In the genomic region with DNA sequence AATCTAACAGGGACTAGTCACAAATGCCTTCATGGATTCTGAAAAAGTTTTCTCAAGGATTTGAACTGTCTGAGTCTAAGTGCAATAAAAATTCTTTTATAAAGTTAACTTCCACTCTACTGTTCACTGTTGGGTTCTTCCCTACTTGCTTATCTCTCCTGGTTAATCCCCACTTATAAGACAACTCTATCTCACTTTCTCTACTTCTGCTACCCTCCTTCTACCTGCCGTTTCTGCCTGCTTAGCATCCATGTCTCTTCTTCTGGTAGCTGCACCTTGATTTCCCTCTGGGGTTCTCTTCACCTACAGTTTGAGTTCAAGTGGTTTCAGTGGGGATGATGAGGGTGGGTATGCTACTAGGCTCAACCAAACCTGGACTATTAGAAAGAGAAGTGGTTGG, we compare ENCODE assay signal across 4 cellular contexts. TPM values are rescaled to one million over a fixed set of nuclear protein-coding genes. Genes with fewer than 3 reads are reported as not detected.
"Had no signal": no experiment of that assay in that cellular context is flagged by ENCODE, and none has a peak within 500 bp of the region (broad histone marks: within the 10 kb centered on the region; RNA-seq: fewer than 3 reads in every experiment).

No MANE protein-coding gene starts in this region.

- H3K4me3 ChIP-seq: GM12878 had no signal

- DNase-seq: GDM1, GF-D8 had no signal

- ATAC-seq: GM12878 had no signal

RNA-seq across cellular contexts. Expression of a gene that starts 6.0 kb away (rescaled TPM):
- total RNA-seq: G401, GM12878 had no signal
- polyA plus RNA-seq: GM12878 had no signal

RNA-seq across cellular contexts. Expression of a gene that starts 53.7 kb away (rescaled TPM):
- total RNA-seq: G401 had no signal
